In the genomic region with DNA sequence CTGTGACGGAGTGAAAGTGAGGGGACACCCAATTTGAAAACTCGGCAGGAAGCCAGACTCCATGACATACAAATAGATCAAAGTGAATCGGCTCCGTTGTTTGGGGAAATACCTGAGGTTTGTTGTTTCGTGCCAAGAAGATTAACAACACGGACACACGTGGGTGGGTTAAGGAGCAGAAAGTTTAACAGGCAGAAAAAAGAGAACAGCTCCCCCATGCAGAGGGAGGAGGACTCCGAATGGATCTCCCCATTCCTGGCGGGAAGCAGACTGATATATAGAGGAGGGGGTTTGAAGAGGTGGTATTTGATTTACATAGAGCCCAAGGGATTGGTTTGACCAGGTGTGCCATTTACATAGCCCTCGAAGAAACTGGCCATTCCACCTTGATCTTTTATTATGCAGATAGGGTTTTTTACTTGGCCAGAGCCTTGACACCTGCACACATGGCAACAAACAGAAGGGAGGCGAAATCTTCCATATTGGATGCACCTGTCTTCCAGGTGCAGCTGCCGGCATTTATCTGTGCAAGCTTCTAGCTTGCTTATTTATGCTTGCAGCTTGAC, we compare ENCODE assay signal across 23 cellular contexts. TPM values are rescaled to one million over a fixed set of nuclear protein-coding genes. Genes with fewer than 3 reads are reported as not detected.
A peak's percentile ranks its signal among the peaks of the same experiment; 100 is the strongest.
DNase-seq lines count a peak whose midpoint lies in the region; ATAC-seq and TF ChIP-seq lines count a peak whose summit lies in the region.
"Had no signal": no experiment of that assay in that cellular context is flagged by ENCODE, and none has a peak within 500 bp of the region (broad histone marks: within the 10 kb centered on the region; RNA-seq: fewer than 3 reads in every experiment).

No MANE protein-coding gene starts in this region.

- DNase-seq in T-helper 2 cell treated with Interferon-gamma antibody and Interleukin-4, amounts not matched to agents 5 μg/mL and 100 μg/mL, for 36 hours (ENCODE audit: low spot score) = no peak
- DNase-seq in T-helper 2 cell = no peak
- DNase-seq in memory B cell (ENCODE audit: low spot score in 2 of 2) = no peak
- no peak for DNase-seq in lower leg skin (ENCODE audit: low spot score in 2 of 2)
- no peak for DNase-seq in PC-3
- no peak for DNase-seq in activated CD8-positive, alpha-beta memory T cell treated with anti-CD3 and anti-CD28 coated beads, Interleukin-2, amount 50 U/mL, for 4 hours
- DNase-seq: ACHN; activated CD8-positive, alpha-beta memory T cell treated with anti-CD3 and anti-CD28 coated beads for 24 hours; CD8-positive, alpha-beta T cell; gastrocnemius medialis; immature natural killer cell; mesenchymal stem cell; NCI-H187; NCI-H524; nephron progenitor cell; Peyer's patch; retina had no signal

- H3K27me3 Mint-ChIP-seq in T-helper 2 cell treated with Interferon-gamma antibody and Interleukin-4, amounts not matched to agents 5 μg/mL and 100 μg/mL, for 36 hours (ENCODE audit: low read depth) = peaks cover 5% of the 10 kb centered on the region
- no peaks in the 10 kb centered on the region for H3K27me3 Mint-ChIP-seq in activated T-helper 17 cell treated with anti-CD3 and anti-CD28 coated beads, Interleukin-2, amount 50 U/mL, for 72 hours
- no peaks in the 10 kb centered on the region for H3K27me3 Mint-ChIP-seq in memory B cell

- CTCF ChIA-PET in PC-3 (lab: Charles Lee) = no interaction called here

- 60% methylated on average over 12 of the region's 12 CpGs for WGBS in HUES64
- 37% methylated on average over 12 of the region's 12 CpGs for WGBS in lower leg skin, 2 donors

- H3K27ac ChIP-seq in HUES64 (ENCODE audit: low read depth, low read length) (peak overlapping the region; percentile 11; the same call in 1 of the 2 replicates), PC-3 (ENCODE audit: low read length) (no peak overlapping the region)
- H3K27ac ChIP-seq: ascending aorta, coronary artery, Peyer's patch, SK-N-MC had no signal

- H3K4me3 Mint-ChIP-seq in T-helper 2 cell treated with Interferon-gamma antibody and Interleukin-4, amounts not matched to agents 5 μg/mL and 100 μg/mL, for 36 hours = no peak overlapping the region
- peak overlapping the region; percentile 36 for H3K4me3 Mint-ChIP-seq in activated T-helper 17 cell treated with anti-CD3 and anti-CD28 coated beads, Interleukin-2, amount 50 U/mL, for 72 hours
- H3K4me3 Mint-ChIP-seq in memory B cell = no peak overlapping the region
- H3K4me3 Mint-ChIP-seq: CD8-positive, alpha-beta T cell; immature natural killer cell; nephron progenitor cell had no signal

- intact Hi-C loops in lower leg skin (cut with DNase I; ENCODE audit: low total_unique reads) = no loop called here
- intact Hi-C loops in PC-3 (cut with micrococcal nuclease) = no loop called here

- peak overlapping the region; percentile 25; the same call in 1 of the 2 replicates for H3K4me3 ChIP-seq in HUES64 (ENCODE audit: low read length)
- no peak overlapping the region for H3K4me3 ChIP-seq in lower leg skin (ENCODE audit: low read depth, poor library complexity, severe bottlenecking)
- H3K4me3 ChIP-seq in PC-3 (ENCODE audit: low read length) = no peak overlapping the region
- H3K4me3 ChIP-seq: ascending aorta, coronary artery, gastrocnemius medialis, Peyer's patch, SK-N-MC had no signal

- H4K20me1 ChIP-seq in PC-3 (ENCODE audit: low read length) = no peaks in the 10 kb centered on the region

- H3K36me3 ChIP-seq in HUES64 (ENCODE audit: insufficient read depth, low read length) (peaks cover 12% of the 10 kb centered on the region; the same call in 1 of the 2 replicates), PC-3 (ENCODE audit: low read depth, low read length) (peaks cover 19% of the 10 kb centered on the region)
- H3K36me3 ChIP-seq: Peyer's patch had no signal

- TF ChIP-seq CTCF in lower leg skin (IDR thresholded peaks at IDR 0.05) (no peak), PC-3 (conservative IDR thresholded peaks at IDR 0.05; ENCODE audit: low read depth, low read length) (no peak)

- H3K4me2 ChIP-seq in PC-3 (ENCODE audit: low read length) = no peak overlapping the region

- H3K9me3 Mint-ChIP-seq in T-helper 2 cell treated with Interferon-gamma antibody and Interleukin-4, amounts not matched to agents 5 μg/mL and 100 μg/mL, for 36 hours = no peaks in the 10 kb centered on the region
- no peaks in the 10 kb centered on the region for H3K9me3 Mint-ChIP-seq in activated T-helper 17 cell treated with anti-CD3 and anti-CD28 coated beads, Interleukin-2, amount 50 U/mL, for 72 hours
- H3K9me3 Mint-ChIP-seq in memory B cell = no peaks in the 10 kb centered on the region
- H3K9me3 Mint-ChIP-seq: activated T-helper 2 cell treated with anti-CD3 and anti-CD28 coated beads, Interferon-gamma antibody, Interleukin-2, Interleukin-4, amounts not matched to agents 10 μg/mL and 5 μg/mL and 100 μg/mL, durations not matched to agents 14 hours and 24 hours and 36 hours; CD8-positive, alpha-beta T cell had no signal

- H3K36me3 Mint-ChIP-seq in T-helper 2 cell treated with Interferon-gamma antibody and Interleukin-4, amounts not matched to agents 5 μg/mL and 100 μg/mL, for 36 hours (ENCODE audit: low read depth) = peaks cover 16% of the 10 kb centered on the region
- peaks cover 15% of the 10 kb centered on the region for H3K36me3 Mint-ChIP-seq in activated T-helper 17 cell treated with anti-CD3 and anti-CD28 coated beads, Interleukin-2, amount 50 U/mL, for 72 hours (ENCODE audit: low read depth)
- peaks cover 14% of the 10 kb centered on the region for H3K36me3 Mint-ChIP-seq in memory B cell

- no peak overlapping the region for H3K9ac ChIP-seq in HUES64 (ENCODE audit: low read depth, low read length)
- H3K9ac ChIP-seq in PC-3 (ENCODE audit: low read length) = no peak overlapping the region

- POLR2A ChIA-PET in PC-3 (lab: Charles Lee; ENCODE audit: unreplicated experiment) = no interaction called here

- H3K9me3 ChIP-seq in HUES64 (ENCODE audit: insufficient read depth, low read depth, low read length) = no peaks in the 10 kb centered on the region
- H3K9me3 ChIP-seq in PC-3 (ENCODE audit: low read length) = no peaks in the 10 kb centered on the region
- H3K9me3 ChIP-seq: ascending aorta, gastrocnemius medialis had no signal

- no peaks in the 10 kb centered on the region for H3K27me3 ChIP-seq in HUES64 (ENCODE audit: insufficient read depth, low read length)
- H3K27me3 ChIP-seq in PC-3 (ENCODE audit: low read length) = no peaks in the 10 kb centered on the region
- H3K27me3 ChIP-seq: ascending aorta, gastrocnemius medialis, Peyer's patch had no signal

- peaks cover 16% of the 10 kb centered on the region for H3K4me1 Mint-ChIP-seq in T-helper 2 cell treated with Interferon-gamma antibody and Interleukin-4, amounts not matched to agents 5 μg/mL and 100 μg/mL, for 36 hours (ENCODE audit: low read depth)
- peaks cover 18% of the 10 kb centered on the region for H3K4me1 Mint-ChIP-seq in activated T-helper 17 cell treated with anti-CD3 and anti-CD28 coated beads, Interleukin-2, amount 50 U/mL, for 72 hours
- H3K4me1 Mint-ChIP-seq in memory B cell = peaks cover 10% of the 10 kb centered on the region

- BruUV-seq in PC-3 (replicated peaks; lab: Mats Ljungman, UMichigan) = no TSS peak

- TF ChIP-seq POLR2A in lower leg skin (IDR thresholded peaks at IDR 0.05) = no peak

- H3K9me2 ChIP-seq in PC-3 (replicated peaks; ENCODE audit: low read length) = no peaks in the 10 kb centered on the region

- H3F3A ChIP-seq in PC-3 (ENCODE audit: low read length, unreplicated experiment) = no peaks in the 10 kb centered on the region

- H2AFZ ChIP-seq in PC-3 (ENCODE audit: low read length) = no peak overlapping the region

- H3K79me2 ChIP-seq in PC-3 (ENCODE audit: low read length) = peaks cover 2% of the 10 kb centered on the region

- peaks cover 19% of the 10 kb centered on the region for H3K4me1 ChIP-seq in HUES64 (ENCODE audit: insufficient read depth, low read length)
- H3K4me1 ChIP-seq in PC-3 (ENCODE audit: insufficient read depth, low read length) = no peaks in the 10 kb centered on the region
- H3K4me1 ChIP-seq: ascending aorta had no signal

- H3K27ac Mint-ChIP-seq in T-helper 2 cell treated with Interferon-gamma antibody and Interleukin-4, amounts not matched to agents 5 μg/mL and 100 μg/mL, for 36 hours = peak overlapping the region; percentile 52
- peak overlapping the region; percentile 29 for H3K27ac Mint-ChIP-seq in activated T-helper 17 cell treated with anti-CD3 and anti-CD28 coated beads, Interleukin-2, amount 50 U/mL, for 72 hours
- H3K27ac Mint-ChIP-seq in memory B cell = peak overlapping the region; percentile 35
- H3K27ac Mint-ChIP-seq: activated T-helper 2 cell treated with anti-CD3 and anti-CD28 coated beads, Interferon-gamma antibody, Interleukin-2, Interleukin-4, amounts not matched to agents 10 μg/mL and 5 μg/mL and 100 μg/mL, durations not matched to agents 14 hours and 24 hours and 36 hours; nephron progenitor cell had no signal

- no peak for ATAC-seq in activated T-helper 17 cell treated with anti-CD3 and anti-CD28 coated beads, Interleukin-2, amount 50 U/mL, for 72 hours (replicated peaks)
- no peak for ATAC-seq in memory B cell (ENCODE audit: low read depth)
- no peak for ATAC-seq in PC-3
- ATAC-seq: CD8-positive, alpha-beta T cell; gastrocnemius medialis had no signal

RNA-seq across cellular contexts. Expression of a gene that starts 4.8 kb away (rescaled TPM):
- 34.1 TPM for polyA plus RNA-seq in HUES64 (2013, experiment 1 of 2)
- polyA plus RNA-seq in HUES64 (2013, experiment 2 of 2) = 33.5 TPM
- 10 to 100 TPM; 49.2 to 57.4 TPM for total RNA-seq in activated T-helper 17 cell treated with anti-CD3 and anti-CD28 coated beads, Interleukin-2, amount 50 U/mL, for 72 hours
- 10 to 100 TPM; 23.8 to 34.6 (median 32.1) TPM for total RNA-seq in lower leg skin
- 30.1 and 46.7 TPM in 2 replicates for total RNA-seq in PC-3 (2014; rRNA removed)
